ENCODE assay signal across 1 cellular context in genomic region chr6:40912158-40912946, GRCh38.
TF ChIP-seq lines count a peak whose summit lies in the region.

No MANE protein-coding gene starts in this region.

TF ChIP-seq in GM12878, 131 proteins besides CTCF, POLR2A, EP300 and RAD21 (continued from another document):
- no peak for TF ChIP-seq BCLAF1 (IDR thresholded peaks at IDR 0.05)
- TF ChIP-seq CREB1 (IDR thresholded peaks at IDR 0.05; ENCODE audit: low read depth): no peak
- TF ChIP-seq NFYA (IDR thresholded peaks at IDR 0.05; ENCODE audit: borderline replicate concordance, low read depth, low read length): no peak
- peak; percentile 49 for TF ChIP-seq IKZF1 (conservative IDR thresholded peaks at IDR 0.05)
- no peak for TF ChIP-seq MLLT1 (IDR thresholded peaks at IDR 0.05)
- no peak for TF ChIP-seq REST (IDR thresholded peaks at IDR 0.05; ENCODE audit: low read depth, low read length)
- TF ChIP-seq TCF12 (IDR thresholded peaks at IDR 0.05; ENCODE audit: low read depth, low read length): peak; percentile 97
- TF ChIP-seq ZNF622 (IDR thresholded peaks at IDR 0.05): no peak
- peak; percentile 24 for TF ChIP-seq PBX3 (IDR thresholded peaks at IDR 0.05; ENCODE audit: insufficient replicate concordance, low read depth, low read length)
- TF ChIP-seq TCF3 (IDR thresholded peaks at IDR 0.05; ENCODE audit: borderline replicate concordance, insufficient read depth, low read depth, low read length): peak; percentile 94
